In genomic region chr14:38357557-38357956, GRCh38 we compare ENCODE assay signal across 14 cellular contexts.
A peak's percentile ranks its signal among the peaks of the same experiment; 100 is the strongest.
DNase-seq lines count a peak whose midpoint lies in the region; FAIRE-seq and TF ChIP-seq lines count a peak whose summit lies in the region.
"Had no signal": no experiment of that assay in that cellular context is flagged by ENCODE, and none has a peak within 500 bp of the region (broad histone marks: within the 10 kb centered on the region; RNA-seq: fewer than 3 reads in every experiment).

No MANE protein-coding gene starts in this region.

- no peak for TF ChIP-seq CTCF in AG09319 (IDR thresholded peaks at IDR 0.05; ENCODE audit: low read depth, low read length)
- no peak for TF ChIP-seq CTCF in endothelial cell of umbilical vein (IDR thresholded peaks at IDR 0.05; ENCODE audit: extremely low read depth in 1 of 2, insufficient read depth in 1 of 2, low read depth in 1 of 2, low read length in 2 of 2)

- H3K4me1 ChIP-seq in endothelial cell of umbilical vein (ENCODE audit: control insufficient read depth, extremely low read depth, insufficient read depth, low read length): peaks cover 36% of the 10 kb centered on the region
- H3K4me1 ChIP-seq in mesodermal cell (ENCODE audit: control insufficient read depth, insufficient read depth, low read length, poor library complexity, severe bottlenecking): no peaks in the 10 kb centered on the region

- peak; percentile 78 for TF ChIP-seq POLR2A in endothelial cell of umbilical vein (IDR thresholded peaks at IDR 0.05; ENCODE audit: low read depth, low read length)

- H3K4me3 ChIP-seq in endothelial cell of umbilical vein (replicated peaks in 1 of 3; ENCODE audit: insufficient read depth in 1 of 3, low read depth in 1 of 3, low read length in 3 of 3) (peak overlapping the region in 1 of 3 experiments; percentile 19), mesodermal cell (ENCODE audit: extremely low read depth, insufficient read depth, low read length, poor library complexity, severe bottlenecking) (no peak overlapping the region)

- peak; percentile 97 for FAIRE-seq in endothelial cell of umbilical vein (lab: Jason Lieb, UNC)

- CTCF ChIA-PET in endothelial cell of umbilical vein (lab: Charles Lee): interaction anchor here (0.8 to 3.3 kb wide), 11 partner anchors 9 to 243 kb away, joined by 3 to 19 read pairs (median 6); partner anchors contain the start of gene CLEC14A
- CTCF ChIA-PET in activated naive CD4-positive, alpha-beta T cell treated with anti-CD3 and anti-CD28 coated beads for 36 hours (lab: Charles Lee): no interaction called here

- H3K4me1 Mint-ChIP-seq in activated naive CD4-positive, alpha-beta T cell treated with anti-CD3 and anti-CD28 coated beads for 36 hours (ENCODE audit: low read depth): no peaks in the 10 kb centered on the region
- H3K4me1 Mint-ChIP-seq: activated naive CD8-positive, alpha-beta T cell treated with anti-CD3 and anti-CD28 coated beads, Interleukin-2, amount 50 U/mL, for 24 hours; CD14-positive monocyte; naive thymus-derived CD8-positive, alpha-beta T cell had no signal

- no peaks in the 10 kb centered on the region for H3K9me3 ChIP-seq in endothelial cell of umbilical vein (replicated peaks; ENCODE audit: control insufficient read depth, insufficient read depth, low read length)
- H3K9me3 ChIP-seq in mesodermal cell (ENCODE audit: control insufficient read depth, low read length): peaks cover 7% of the 10 kb centered on the region

- peak overlapping the region; percentile 81 for H3K4me2 ChIP-seq in endothelial cell of umbilical vein (ENCODE audit: insufficient read depth, low read length)

- DNase-seq in AG09319 (ENCODE audit: extremely low read depth, low read depth) (peak; percentile 14), NCI-H226 (peak; percentile 84), endothelial cell of umbilical vein (ENCODE audit: low read depth, low spot score) (peak; percentile 97), NCI-H82 treated with DMSO at 0.1 percent for 48 hours (lab: John Stamatoyannopoulos, UW; ENCODE audit: unreplicated experiment) (no peak), putamen (ENCODE audit: low spot score) (no peak)
- DNase-seq in activated naive CD4-positive, alpha-beta T cell treated with anti-CD3 and anti-CD28 coated beads for 36 hours: no peak
- no peak for DNase-seq in activated CD8-positive, alpha-beta memory T cell treated with anti-CD3 and anti-CD28 coated beads for 24 hours
- DNase-seq: activated naive CD8-positive, alpha-beta T cell treated with anti-CD3 and anti-CD28 coated beads, Interleukin-2, amount 50 U/mL, for 24 hours; effector CD8-positive, alpha-beta T cell; naive thymus-derived CD8-positive, alpha-beta T cell; NCI-H2081 treated with DMSO at 0.1 percent for 48 hours; stimulated activated CD4-positive, alpha-beta T cell treated with anti-CD3 and anti-CD28 coated beads, Interleukin-12 subunit alpha, Interleukin-12 subunit beta, amount 100 ng/mL, for 4 hours had no signal

- H3K79me2 ChIP-seq in endothelial cell of umbilical vein (ENCODE audit: control insufficient read depth, insufficient read depth, low read length): no peaks in the 10 kb centered on the region

- H3K27me3 Mint-ChIP-seq in activated naive CD4-positive, alpha-beta T cell treated with anti-CD3 and anti-CD28 coated beads for 36 hours (ENCODE audit: low read depth): no peaks in the 10 kb centered on the region

- peak overlapping the region; percentile 76 for H3K27ac ChIP-seq in endothelial cell of umbilical vein (ENCODE audit: insufficient read depth, low read depth, low read length)
- H3K27ac ChIP-seq in mesodermal cell (ENCODE audit: low read depth, low read length, severe bottlenecking): peak overlapping the region; percentile 55

- no peaks in the 10 kb centered on the region for H3K36me3 ChIP-seq in endothelial cell of umbilical vein (ENCODE audit: control insufficient read depth in 2 of 2, extremely low read depth in 1 of 2, insufficient read depth in 2 of 2, low read length in 2 of 2)
- H3K36me3 ChIP-seq in mesodermal cell (ENCODE audit: control insufficient read depth, insufficient read depth, low read length): no peaks in the 10 kb centered on the region

- BruUV-seq in endothelial cell of umbilical vein (replicated peaks; lab: Mats Ljungman, UMichigan): no TSS peak

- no peak overlapping the region for H2AFZ ChIP-seq in endothelial cell of umbilical vein (ENCODE audit: low read depth, low read length)

- WGBS in mesodermal cell (ENCODE audit: insufficient coverage in 2 of 2), 2 experiments: no CpG with 5 or more reads among the region's 1 CpG

- no peaks in the 10 kb centered on the region for H3K27me3 ChIP-seq in endothelial cell of umbilical vein (ENCODE audit: control insufficient read depth in 2 of 2, insufficient read depth in 2 of 2, low read length in 2 of 2)

- no peak overlapping the region for H3K27ac Mint-ChIP-seq in activated naive CD4-positive, alpha-beta T cell treated with anti-CD3 and anti-CD28 coated beads for 36 hours
- H3K27ac Mint-ChIP-seq: activated naive CD8-positive, alpha-beta T cell treated with anti-CD3 and anti-CD28 coated beads, Interleukin-2, amount 50 U/mL, for 24 hours; CD14-positive monocyte; naive thymus-derived CD8-positive, alpha-beta T cell had no signal

- H3K9me3 Mint-ChIP-seq in activated naive CD4-positive, alpha-beta T cell treated with anti-CD3 and anti-CD28 coated beads for 36 hours: peaks cover 4% of the 10 kb centered on the region

- H4K20me1 ChIP-seq in endothelial cell of umbilical vein (replicated peaks; ENCODE audit: control insufficient read depth, extremely low read depth, insufficient read depth, low read length): no peaks in the 10 kb centered on the region

- intact Hi-C loops in endothelial cell of umbilical vein (cut with micrococcal nuclease): loop anchor here (1.0 to 2.0 kb wide), 8 partner anchors 9 to 635 kb away; partner anchors contain the start of gene CLEC14A
- intact Hi-C loops in activated naive CD4-positive, alpha-beta T cell treated with anti-CD3 and anti-CD28 coated beads for 36 hours (cut with micrococcal nuclease): no loop called here

- no peak overlapping the region for H3K4me3 Mint-ChIP-seq in activated naive CD4-positive, alpha-beta T cell treated with anti-CD3 and anti-CD28 coated beads for 36 hours
- H3K4me3 Mint-ChIP-seq: activated naive CD8-positive, alpha-beta T cell treated with anti-CD3 and anti-CD28 coated beads, Interleukin-2, amount 50 U/mL, for 24 hours; CD14-positive monocyte; naive thymus-derived CD8-positive, alpha-beta T cell had no signal

- POLR2A ChIA-PET in endothelial cell of umbilical vein (lab: Charles Lee): interaction anchor here (0.6 to 3.4 kb wide), 4 partner anchors 10 to 1019 kb away, joined by 3 to 23 read pairs (median 7); partner anchors contain the start of gene CLEC14A

- H3K9ac ChIP-seq in endothelial cell of umbilical vein (replicated peaks; ENCODE audit: extremely low read depth, insufficient read depth, low read length): peak overlapping the region; percentile 64

- dilution Hi-C loops in endothelial cell of umbilical vein (cut with MboI; ENCODE audit: extremely low pct_ligation_motif_present, low sequenced_read_pairs): no loop called here

- H3K9me1 ChIP-seq in endothelial cell of umbilical vein (replicated peaks; ENCODE audit: control insufficient read depth, extremely low read depth, insufficient read depth, low read length): no peaks in the 10 kb centered on the region

- no peaks in the 10 kb centered on the region for H3K36me3 Mint-ChIP-seq in activated naive CD4-positive, alpha-beta T cell treated with anti-CD3 and anti-CD28 coated beads for 36 hours (ENCODE audit: low read depth)
- H3K36me3 Mint-ChIP-seq: CD14-positive monocyte; naive thymus-derived CD8-positive, alpha-beta T cell had no signal

TF ChIP-seq in endothelial cell of umbilical vein, 7 proteins besides CTCF, POLR2A, EP300 and RAD21:
- TF ChIP-seq MYC (IDR thresholded peaks at IDR 0.05; ENCODE audit: low read depth, low read length) (no peak), FOS (IDR thresholded peaks at IDR 0.05; ENCODE audit: borderline replicate concordance, insufficient read depth, low read length) (peak; percentile 88), POLR2AphosphoS5 (IDR thresholded peaks at IDR 0.05; ENCODE audit: insufficient read depth, low read depth, low read length) (peak; percentile 89), EZH2 (IDR thresholded peaks at IDR 0.05; ENCODE audit: borderline replicate concordance, low read depth, low read length, severe bottlenecking) (no peak), GATA2 (IDR thresholded peaks at IDR 0.05; ENCODE audit: insufficient read depth, insufficient read length, low read depth, low read length) (peak; percentile 95), JUN (IDR thresholded peaks at IDR 0.05; ENCODE audit: borderline replicate concordance, insufficient read depth, insufficient read length, low read depth) (peak; percentile 97)

Comparison
In these comparisons a context has a peak if more than half of its experiments do, and no peak if none do; other contexts are left out.
1. DNase-seq: peak in AG09319 (single experiment), NCI-H226 (single experiment) and endothelial cell of umbilical vein (single experiment); none in activated naive CD4-positive, alpha-beta T cell treated with anti-CD3 and anti-CD28 coated beads for 36 hours (single experiment), activated CD8-positive, alpha-beta memory T cell treated with anti-CD3 and anti-CD28 coated beads for 24 hours (single experiment), NCI-H82 treated with DMSO at 0.1 percent for 48 hours (single experiment) and putamen (single experiment).